In the genomic region with DNA sequence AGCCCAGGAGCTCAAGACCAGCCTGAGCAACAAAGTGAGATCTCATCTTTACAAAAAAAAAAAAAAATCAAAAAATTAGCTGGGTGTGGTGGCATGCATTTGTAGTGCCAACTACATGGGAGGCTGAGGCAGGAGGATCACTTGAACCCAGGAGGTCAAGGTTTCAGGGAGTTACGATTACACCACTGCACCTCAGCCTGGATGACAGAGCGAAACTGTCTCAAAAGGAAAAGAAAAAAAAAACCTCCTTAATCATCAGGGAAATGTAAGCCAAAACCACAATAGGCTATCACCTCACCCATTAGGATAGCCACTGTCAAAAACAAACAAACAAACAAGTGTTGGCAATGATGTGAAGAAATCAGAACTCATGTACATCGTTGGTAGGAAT, we compare ENCODE assay signal across 13 cellular contexts. TPM values are rescaled to one million over a fixed set of nuclear protein-coding genes. Genes with fewer than 3 reads are reported as not detected.
DNase-seq lines count a peak whose midpoint lies in the region; ATAC-seq lines count a peak whose summit lies in the region.
"Had no signal": no experiment of that assay in that cellular context is flagged by ENCODE, and none has a peak within 500 bp of the region (broad histone marks: within the 10 kb centered on the region; RNA-seq: fewer than 3 reads in every experiment).

No MANE protein-coding gene starts in this region.

- H3K27me3 Mint-ChIP-seq in T-helper 2 cell treated with Interferon-gamma antibody and Interleukin-4, amounts not matched to agents 5 μg/mL and 100 μg/mL, for 36 hours (ENCODE audit: low read depth) = no peaks in the 10 kb centered on the region
- no peaks in the 10 kb centered on the region for H3K27me3 Mint-ChIP-seq in T-helper 17 cell
- H3K27me3 Mint-ChIP-seq in stimulated activated memory B cell treated with anti-CD40 and anti-IgM and Interleukin-4, amounts not matched to agents 10 μg/mL and 1 μg/mL and 100 μg/mL, for 72 hours = no peaks in the 10 kb centered on the region

- no peaks in the 10 kb centered on the region for H3K9me3 Mint-ChIP-seq in T-helper 2 cell treated with Interferon-gamma antibody and Interleukin-4, amounts not matched to agents 5 μg/mL and 100 μg/mL, for 36 hours
- no peaks in the 10 kb centered on the region for H3K9me3 Mint-ChIP-seq in stimulated activated memory B cell treated with anti-CD40 and anti-IgM and Interleukin-4, amounts not matched to agents 10 μg/mL and 1 μg/mL and 100 μg/mL, for 72 hours
- H3K9me3 Mint-ChIP-seq: neural crest cell had no signal

- no peaks in the 10 kb centered on the region for H3K36me3 ChIP-seq in esophagus (ENCODE audit: control insufficient read depth in 2 of 2, insufficient read depth in 2 of 2, low read length in 1 of 2)

- H3K4me3 Mint-ChIP-seq in T-helper 2 cell treated with Interferon-gamma antibody and Interleukin-4, amounts not matched to agents 5 μg/mL and 100 μg/mL, for 36 hours = peak overlapping the region; percentile 73
- H3K4me3 Mint-ChIP-seq in T-helper 17 cell = peak overlapping the region; percentile 93
- no peak overlapping the region for H3K4me3 Mint-ChIP-seq in stimulated activated memory B cell treated with anti-CD40 and anti-IgM and Interleukin-4, amounts not matched to agents 10 μg/mL and 1 μg/mL and 100 μg/mL, for 72 hours
- H3K4me3 Mint-ChIP-seq: neural crest cell had no signal

- peaks cover 10% of the 10 kb centered on the region for H3K36me3 Mint-ChIP-seq in T-helper 2 cell treated with Interferon-gamma antibody and Interleukin-4, amounts not matched to agents 5 μg/mL and 100 μg/mL, for 36 hours (ENCODE audit: low read depth)
- no peaks in the 10 kb centered on the region for H3K36me3 Mint-ChIP-seq in T-helper 17 cell (ENCODE audit: low read depth)
- H3K36me3 Mint-ChIP-seq in stimulated activated memory B cell treated with anti-CD40 and anti-IgM and Interleukin-4, amounts not matched to agents 10 μg/mL and 1 μg/mL and 100 μg/mL, for 72 hours = no peaks in the 10 kb centered on the region

- no peak overlapping the region for H3K4me3 ChIP-seq in esophagus (ENCODE audit: low read depth in 1 of 2, low read length in 2 of 2)

- no peak for DNase-seq in T-helper 2 cell treated with Interferon-gamma antibody and Interleukin-4, amounts not matched to agents 5 μg/mL and 100 μg/mL, for 36 hours (ENCODE audit: low spot score)
- DNase-seq in T-helper 2 cell (no peak), T-helper 17 cell (no peak), NCI-H187 (lab: John Stamatoyannopoulos, UW) (no peak), HK-2 (ENCODE audit: unreplicated experiment) (no peak)
- DNase-seq: 8988T, DMS79, NCI-H1105 treated with DMSO at 0.1 percent for 48 hours had no signal

- ATAC-seq in T-helper 17 cell (no peak), GM21447 (IDR thresholded peaks at IDR 0.05; ENCODE audit: unreplicated experiment) (no peak)
- no peak for ATAC-seq in stimulated activated memory B cell treated with anti-CD40 and anti-IgM and Interleukin-4, amounts not matched to agents 10 μg/mL and 1 μg/mL and 100 μg/mL, for 72 hours

- 62 to 66% methylated on average over 3 of the region's 3 CpGs for WGBS in esophagus, 2 donors

- H3K9me3 ChIP-seq in T-helper 17 cell (ENCODE audit: control insufficient read depth, low read length, poor library complexity, severe bottlenecking) = no peaks in the 10 kb centered on the region
- no peaks in the 10 kb centered on the region for H3K9me3 ChIP-seq in esophagus (ENCODE audit: control insufficient read depth in 2 of 2, insufficient read depth in 1 of 2, low read depth in 1 of 2, low read length in 1 of 2)

- H3K27ac Mint-ChIP-seq in T-helper 2 cell treated with Interferon-gamma antibody and Interleukin-4, amounts not matched to agents 5 μg/mL and 100 μg/mL, for 36 hours = peak overlapping the region; percentile 43
- H3K27ac Mint-ChIP-seq in T-helper 17 cell = peak overlapping the region; percentile 98
- peak overlapping the region; percentile 26 for H3K27ac Mint-ChIP-seq in stimulated activated memory B cell treated with anti-CD40 and anti-IgM and Interleukin-4, amounts not matched to agents 10 μg/mL and 1 μg/mL and 100 μg/mL, for 72 hours

- H3K27ac ChIP-seq in esophagus (ENCODE audit: low read depth in 2 of 2, low read length in 1 of 2) = peak overlapping the region; percentile 38 to 55

- no peaks in the 10 kb centered on the region for H3K27me3 ChIP-seq in esophagus (ENCODE audit: control insufficient read depth in 1 of 2, insufficient read depth in 2 of 2, low read length in 2 of 2)

- H3K4me1 Mint-ChIP-seq in T-helper 2 cell treated with Interferon-gamma antibody and Interleukin-4, amounts not matched to agents 5 μg/mL and 100 μg/mL, for 36 hours (ENCODE audit: low read depth) = peaks cover 32% of the 10 kb centered on the region
- H3K4me1 Mint-ChIP-seq in T-helper 17 cell = peaks cover 54% of the 10 kb centered on the region
- peaks cover 60% of the 10 kb centered on the region for H3K4me1 Mint-ChIP-seq in stimulated activated memory B cell treated with anti-CD40 and anti-IgM and Interleukin-4, amounts not matched to agents 10 μg/mL and 1 μg/mL and 100 μg/mL, for 72 hours

- peaks cover 12% of the 10 kb centered on the region in 2 donors for H3K4me1 ChIP-seq in esophagus (ENCODE audit: control insufficient read depth in 2 of 2, insufficient read depth in 2 of 2, low read length in 1 of 2)

RNA-seq across cellular contexts. Expression of gene DGCR2, which starts 13.4 kb away (rescaled TPM):
- total RNA-seq in T-helper 17 cell = 10 to 100 TPM; 37.7 TPM
- polyA plus RNA-seq in esophagus = 10 to 100 TPM; 32.2 to 32.9 TPM

RNA-seq across cellular contexts. Expression of gene TSSK2, which starts 22.3 kb away (rescaled TPM):
- total RNA-seq in T-helper 17 cell = under 1 TPM; 0.20 to 0.29 TPM
- under 1 TPM; 0.05 to 0.06 TPM for polyA plus RNA-seq in esophagus
- total RNA-seq: activated CD8-positive, alpha-beta memory T cell treated with anti-CD3 and anti-CD28 coated beads for 36 hours; neural crest cell had no signal

RNA-seq across cellular contexts. Expression of gene ESS2, which starts 35.6 kb away (rescaled TPM):
- total RNA-seq in T-helper 17 cell = 10 to 100 TPM; 34.7 to 46.5 TPM
- 10 to 100 TPM; 11.9 to 13.4 TPM for polyA plus RNA-seq in esophagus

RNA-seq across cellular contexts. Expression of gene GSC2, which starts 41.3 kb away (rescaled TPM):
- total RNA-seq in T-helper 17 cell = not detected
- polyA plus RNA-seq in esophagus = not detected
- total RNA-seq: activated CD8-positive, alpha-beta memory T cell treated with anti-CD3 and anti-CD28 coated beads for 36 hours; neural crest cell had no signal

Comparison
In these comparisons a context has a peak if more than half of its experiments do, and no peak if none do; other contexts are left out.
1. H3K27ac Mint-ChIP-seq: peak in every context shown above with its lines; median percentile 98 in T-helper 17 cell; 43 in T-helper 2 cell treated with Interferon-gamma antibody and Interleukin-4, amounts not matched to agents 5 μg/mL and 100 μg/mL, for 36 hours; 26 in stimulated activated memory B cell treated with anti-CD40 and anti-IgM and Interleukin-4, amounts not matched to agents 10 μg/mL and 1 μg/mL and 100 μg/mL, for 72 hours.